ENCODE assay signal across 10 cellular contexts in genomic region chr12:123571343-123571813, GRCh38. TPM values are rescaled to one million over a fixed set of nuclear protein-coding genes. Genes with fewer than 3 reads are reported as not detected.
DNase-seq lines count a peak whose midpoint lies in the region; ATAC-seq, FAIRE-seq and TF ChIP-seq lines count a peak whose summit lies in the region.
"Had no signal": no experiment of that assay in that cellular context is flagged by ENCODE, and none has a peak within 500 bp of the region (broad histone marks: within the 10 kb centered on the region; RNA-seq: fewer than 3 reads in every experiment).

No MANE protein-coding gene starts in this region.

- TF ChIP-seq POLR2A in IMR-90 (IDR thresholded peaks at IDR 0.05; ENCODE audit: low read depth, low read length) (no peak), K562 (conservative IDR thresholded peaks at IDR 0.05) (no peak)

- DNase-seq in A172 (ENCODE audit: low spot score) (peak; percentile 27), IMR-90 (peak; percentile 72), K562 (ENCODE audit: extremely low read depth in 1 of 4, low spot score in 3 of 4) (peak; percentile 36 to 61 (median 44)), iris pigment epithelial cell (ENCODE audit: low read depth) (peak; percentile 83)
- DNase-seq: NK-92 treated with Interleukin-12 subunit alpha and Interleukin-12 subunit beta, amount 100 ng/mL, for 24 hours had no signal

- no peaks in the 10 kb centered on the region for H3K36me3 ChIP-seq in IMR-90 (ENCODE audit: control insufficient read depth, insufficient read depth, low read length)
- no peaks in the 10 kb centered on the region for H3K36me3 ChIP-seq in K562 (ENCODE audit: control insufficient read depth, insufficient read depth, low read length)

- TF ChIP-seq RAD21 in IMR-90 (IDR thresholded peaks at IDR 0.05; ENCODE audit: low read length) (no peak), K562 (CRISPR knock-in tag; conservative IDR thresholded peaks at IDR 0.05 in 1 of 2, IDR thresholded peaks at IDR 0.05 in 1 of 2) (no peak)

- H3K4ac ChIP-seq in IMR-90 (ENCODE audit: low read depth, low read length) = no peak overlapping the region

- dilution Hi-C loops in IMR-90 (cut with HindIII; ENCODE audit: low sequenced_read_pairs, unreplicated experiment) = no loop called here

- no peaks in the 10 kb centered on the region for H3K79me2 ChIP-seq in K562 (ENCODE audit: control insufficient read depth, insufficient read depth, low read length)

- H3K4me3 ChIP-seq in IMR-90 (ENCODE audit: insufficient read depth, low read depth, low read length) = no peak overlapping the region
- H3K4me3 ChIP-seq in K562 = no peak overlapping the region

- H3K27ac ChIP-seq in IMR-90 (ENCODE audit: insufficient read depth, low read length) (no peak overlapping the region), K562 (ENCODE audit: extremely low read depth, low read depth, low read length) (no peak overlapping the region)

- H3K9me3 ChIP-seq in IMR-90 (ENCODE audit: control insufficient read depth, insufficient read depth, low read length) (peaks cover 3% of the 10 kb centered on the region; the same call in 1 of the 2 replicates), K562 (replicated peaks; ENCODE audit: control insufficient read depth, insufficient read depth, low read depth, low read length) (no peaks in the 10 kb centered on the region)

- H4K8ac ChIP-seq in IMR-90 (ENCODE audit: low read depth in 2 of 2, low read length in 2 of 2) = peak overlapping the region in 1 of 2 experiments; percentile 53; a peak in 1 of 4 replicates

- no peak overlapping the region; the same call in 1 of the 2 replicates for H3K4me2 ChIP-seq in IMR-90 (ENCODE audit: low read depth, low read length)
- H3K4me2 ChIP-seq in K562 (ENCODE audit: insufficient read depth, low read length) = peak overlapping the region; percentile 51

- no peak overlapping the region for H3K14ac ChIP-seq in IMR-90 (replicated peaks; ENCODE audit: low read depth, low read length)

- no peak overlapping the region for H3K18ac ChIP-seq in IMR-90 (ENCODE audit: low read depth, low read length)

- H2BK120ac ChIP-seq in IMR-90 (ENCODE audit: low read depth, low read length) = no peak overlapping the region

- intact Hi-C loops in IMR-90 (cut with micrococcal nuclease) = no loop called here
- intact Hi-C loops in K562 (cut with micrococcal nuclease) = no loop called here

- peaks cover 0 to 3% of the 10 kb centered on the region in 2 experiments; a peak in 1 of 4 replicates for H3K79me1 ChIP-seq in IMR-90 (ENCODE audit: low read depth in 1 of 2, low read length in 2 of 2)

- in situ Hi-C loops in IMR-90 (cut with MboI; ENCODE audit: low sequenced_read_pairs) = no loop called here
- in situ Hi-C loops in K562 (cut with MboI) = no loop called here

- H2BK15ac ChIP-seq in IMR-90 (ENCODE audit: low read depth, low read length) = no peak overlapping the region

- no peak overlapping the region for H3K23ac ChIP-seq in IMR-90 (ENCODE audit: low read depth, low read length)

- CTCF ChIA-PET in IMR-90 (lab: Yijun Ruan, JAX) = no interaction called here
- CTCF ChIA-PET in K562 (lab: Yijun Ruan, JAX; ENCODE audit: low intra/inter-chr PET ratio) = no interaction called here

- peak; percentile 86 for FAIRE-seq in K562 (lab: Jason Lieb, UNC)
- FAIRE-seq: endometrium had no signal

- H3K56ac ChIP-seq in IMR-90 (ENCODE audit: extremely low read depth, insufficient read depth, low read length) = no peak overlapping the region

- ATAC-seq in IMR-90 (ENCODE audit: low read depth) (peak; percentile 91), K562 (peak; percentile 94), HG02970 (IDR thresholded peaks at IDR 0.05; ENCODE audit: low FRiP score, unreplicated experiment) (no peak), HG03175 (IDR thresholded peaks at IDR 0.05; ENCODE audit: unreplicated experiment) (no peak), GM21723 (IDR thresholded peaks at IDR 0.05; ENCODE audit: unreplicated experiment) (no peak), GM18517 (IDR thresholded peaks at IDR 0.05; ENCODE audit: unreplicated experiment) (no peak)

- H2BK5ac ChIP-seq in IMR-90 (ENCODE audit: low read depth, low read length, poor library complexity, severe bottlenecking) = no peak overlapping the region

- POLR2A ChIA-PET in IMR-90 (lab: Charles Lee; ENCODE audit: unreplicated experiment) (no interaction called here), K562 (lab: Yijun Ruan, JAX) (interaction anchor here (0.9 to 1.2 kb wide), 8 partner anchors 9 to 39 kb away, joined by 3 to 6 read pairs (median 4); no protein-coding TSS in a partner anchor)

- 80% methylated on average over 1 of the region's 4 CpGs; no CpG with 5 or more reads in 1 of the 2 experiments for WGBS in IMR-90 (ENCODE audit: extremely low coverage in 2 of 2, insufficient read length in 1 of 2), 2 experiments
- 18% methylated on average over 4 of the region's 4 CpGs for WGBS in K562 (ENCODE audit: insufficient coverage, low coverage, missing lambda C conversion rate)

- H4K91ac ChIP-seq in IMR-90 (ENCODE audit: insufficient read depth, low read depth, low read length) = no peak overlapping the region; the same call in 1 of the 2 replicates

- TF ChIP-seq CTCF in IMR-90 (conservative IDR thresholded peaks at IDR 0.05; ENCODE audit: low read depth, low read length) (no peak), K562 (IDR thresholded peaks at IDR 0.05 in 2 of 3, conservative IDR thresholded peaks at IDR 0.05 in 1 of 3; ENCODE audit: insufficient read depth in 2 of 3, low read depth in 1 of 3, low read length in 3 of 3) (no peak)

- H2AK9ac ChIP-seq in IMR-90 (replicated peaks; ENCODE audit: low read depth, low read length, poor library complexity) = no peak overlapping the region

- BruUV-seq in IMR-90 (replicated peaks; lab: Mats Ljungman, UMichigan) (no TSS peak), K562 (replicated peaks; lab: Mats Ljungman, UMichigan) (no TSS peak)

- no peak overlapping the region for H2AK5ac ChIP-seq in IMR-90 (ENCODE audit: low read depth, low read length)

- no peak overlapping the region for H2BK20ac ChIP-seq in IMR-90 (ENCODE audit: low read depth, low read length)

- H3K27me3 ChIP-seq in IMR-90 (ENCODE audit: control insufficient read depth, insufficient read depth, low read length) = 0 out of 2 replicates have a peak, but pooled peaks cover 3% of the 10 kb centered on the region
- no peaks in the 10 kb centered on the region for H3K27me3 ChIP-seq in K562 (ENCODE audit: control insufficient read depth in 2 of 2, insufficient read depth in 2 of 2, low read length in 2 of 2)

- H3K4me1 ChIP-seq in IMR-90 (ENCODE audit: control insufficient read depth, insufficient read depth, low read length) (no peaks in the 10 kb centered on the region), K562 (replicated peaks in 1 of 2; ENCODE audit: control insufficient read depth in 2 of 2, insufficient read depth in 2 of 2, low read length in 2 of 2) (peaks cover 0 to 3% of the 10 kb centered on the region in 2 experiments; a peak in 1 of 5 replicates)

- 0 out of 2 replicates have a peak, but pooled peaks cover 3% of the 10 kb centered on the region for H4K20me1 ChIP-seq in IMR-90 (ENCODE audit: insufficient read depth, low read length)
- no peaks in the 10 kb centered on the region for H4K20me1 ChIP-seq in K562 (replicated peaks; ENCODE audit: control insufficient read depth, insufficient read depth, low read length)

- TF ChIP-seq EP300 in K562 (IDR thresholded peaks at IDR 0.05; ENCODE audit: low read length) = no peak

- H4K5ac ChIP-seq in IMR-90 (ENCODE audit: low read depth, low read length) = no peak overlapping the region

- H3K9ac ChIP-seq in IMR-90 (ENCODE audit: low read depth, low read length) = no peak overlapping the region
- H3K9ac ChIP-seq in K562 (ENCODE audit: insufficient read depth in 1 of 2, low read depth in 2 of 2, low read length in 2 of 2) = no peak overlapping the region

- H2AFZ ChIP-seq in IMR-90 (replicated peaks; ENCODE audit: low read length, poor library complexity) (peak overlapping the region; percentile 86), K562 (ENCODE audit: low read depth, low read length) (peak overlapping the region; percentile 88)

- H3K9me1 ChIP-seq in IMR-90 (ENCODE audit: insufficient read depth, low read length) = no peaks in the 10 kb centered on the region; the same call in 1 of the 2 replicates
- no peaks in the 10 kb centered on the region for H3K9me1 ChIP-seq in K562 (ENCODE audit: control insufficient read depth, insufficient read depth, low read length)

RNA-seq across cellular contexts. Expression of gene TMED2, which starts 13.0 kb away (rescaled TPM):
- 235 and 272 TPM in 2 replicates for total RNA-seq in A172 (2014; rRNA removed; shearing (Covaris generic))
- total RNA-seq in IMR-90 (2012; rRNA removed) (318 and 504 TPM in 2 replicates), K562 (2014; rRNA removed) (121 and 146 TPM in 2 replicates), K562 (2014; rRNA removed; fragmentation: Illumina TruSeq; extraction: Trizol) (190 and 208 TPM in 2 replicates), K562 (2015; rRNA removed; fragmentation: Illumina TruSeq; extraction: Trizol) (192 and 207 TPM in 2 replicates), K562 (2021) (191 and 217 TPM in 2 replicates)
- polyA plus RNA-seq in IMR-90 (2012; rRNA removed) (132 and 154 TPM in 2 replicates), K562 (2011; rRNA removed) (158 and 206 TPM in 2 replicates), K562 (2014; fragmentation: Illumina TruSeq; extraction: Trizol) (168 and 192 TPM in 2 replicates), K562 (2014; fragmentation: Nextera tagmentation; extraction: Ambion mirVana) (100 to 1,000 TPM; 103 to 114 TPM), K562 (2014; rRNA removed) (142 and 146 TPM in 2 replicates)
- 315 and 395 TPM in 2 replicates for polyA plus RNA-seq in IMR-90 (2012; cell fraction: cytosol; rRNA removed)
- polyA plus RNA-seq in IMR-90 (2012; cell fraction: nucleus; rRNA removed; ENCODE audit: low replicate concordance) = 61.2 and 61.4 TPM in 2 replicates
- total RNA-seq in K562 (2011; cell fraction: chromatin; rRNA removed; ENCODE audit: low replicate concordance) = 108 and 173 TPM in 2 replicates
- total RNA-seq in K562 (2011; cell fraction: nucleolus; rRNA removed) = 129 and 135 TPM in 2 replicates
- total RNA-seq in K562 (2011; cell fraction: nucleoplasm; rRNA removed) = 257 and 377 TPM in 2 replicates
- polyA plus RNA-seq in K562 (2011; cell fraction: cytosol; rRNA removed) = 61.8 and 125 TPM in 2 replicates
- polyA plus RNA-seq in K562 (2011; cell fraction: nucleus; rRNA removed) = 29.3 and 49.1 TPM in 2 replicates
- polyA plus RNA-seq in K562 (2012) = 172 and 199 TPM in 2 replicates
- polyA minus RNA-seq in K562 (2011; rRNA and poly(A)+ RNA removed) = 190 and 210 TPM in 2 replicates
- 77.7 and 89.5 TPM in 2 replicates for polyA minus RNA-seq in K562 (2011; cell fraction: cytosol; rRNA and poly(A)+ RNA removed)
- polyA minus RNA-seq in K562 (2011; cell fraction: nucleus; rRNA and poly(A)+ RNA removed) = 19.1 and 43.2 TPM in 2 replicates

RNA-seq across cellular contexts. Expression of gene DDX55, which starts 30.5 kb away (rescaled TPM):
- total RNA-seq in A172 (2014; rRNA removed; shearing (Covaris generic)) = 25.9 and 30.5 TPM in 2 replicates
- 13.3 and 14.4 TPM in 2 replicates for total RNA-seq in IMR-90 (2012; rRNA removed)
- 15.0 and 18.7 TPM in 2 replicates for polyA plus RNA-seq in IMR-90 (2012; rRNA removed)
- 4.8 and 8.4 TPM in 2 replicates for polyA plus RNA-seq in IMR-90 (2012; cell fraction: cytosol; rRNA removed)
- polyA plus RNA-seq in IMR-90 (2012; cell fraction: nucleus; rRNA removed; ENCODE audit: low replicate concordance) = 53.0 and 64.1 TPM in 2 replicates
- total RNA-seq in K562 (2011; cell fraction: chromatin; rRNA removed; ENCODE audit: low replicate concordance) = 212 and 224 TPM in 2 replicates
- total RNA-seq in K562 (2011; cell fraction: nucleolus; rRNA removed) = 110 and 115 TPM in 2 replicates
- 141 and 168 TPM in 2 replicates for total RNA-seq in K562 (2011; cell fraction: nucleoplasm; rRNA removed)
- total RNA-seq in K562 (2014; rRNA removed) = 51.9 and 55.1 TPM in 2 replicates
- 59.6 and 61.6 TPM in 2 replicates for total RNA-seq in K562 (2014; rRNA removed; fragmentation: Illumina TruSeq; extraction: Trizol)
- total RNA-seq in K562 (2015; rRNA removed; fragmentation: Illumina TruSeq; extraction: Trizol) = 59.7 and 61.1 TPM in 2 replicates
- 48.6 and 50.1 TPM in 2 replicates for total RNA-seq in K562 (2021)
- 55.7 and 60.9 TPM in 2 replicates for polyA plus RNA-seq in K562 (2011; rRNA removed)
- polyA plus RNA-seq in K562 (2011; cell fraction: cytosol; rRNA removed) = 32.9 and 52.1 TPM in 2 replicates
- 138 and 154 TPM in 2 replicates for polyA plus RNA-seq in K562 (2011; cell fraction: nucleus; rRNA removed)
- 29.9 and 34.0 TPM in 2 replicates for polyA plus RNA-seq in K562 (2012)
- 54.5 and 62.3 TPM in 2 replicates for polyA plus RNA-seq in K562 (2014; fragmentation: Illumina TruSeq; extraction: Trizol)
- 10 to 100 TPM; 10.6 to 15.1 TPM for polyA plus RNA-seq in K562 (2014; fragmentation: Nextera tagmentation; extraction: Ambion mirVana)
- 71.0 and 82.4 TPM in 2 replicates for polyA plus RNA-seq in K562 (2014; rRNA removed)
- 56.9 and 67.2 TPM in 2 replicates for polyA minus RNA-seq in K562 (2011; rRNA and poly(A)+ RNA removed)
- polyA minus RNA-seq in K562 (2011; cell fraction: cytosol; rRNA and poly(A)+ RNA removed) = 24.0 and 39.0 TPM in 2 replicates
- polyA minus RNA-seq in K562 (2011; cell fraction: nucleus; rRNA and poly(A)+ RNA removed) = 53.0 and 68.0 TPM in 2 replicates

RNA-seq across cellular contexts. Expression of gene RILPL1, which starts 37.9 kb away (rescaled TPM):
- 9.3 and 16.1 TPM in 2 replicates for total RNA-seq in A172 (2014; rRNA removed; shearing (Covaris generic))
- total RNA-seq in IMR-90 (2012; rRNA removed) = 11.1 and 14.2 TPM in 2 replicates
- 19.8 and 24.5 TPM in 2 replicates for polyA plus RNA-seq in IMR-90 (2012; rRNA removed)
- polyA plus RNA-seq in IMR-90 (2012; cell fraction: cytosol; rRNA removed) = 15.2 and 17.4 TPM in 2 replicates
- polyA plus RNA-seq in IMR-90 (2012; cell fraction: nucleus; rRNA removed; ENCODE audit: low replicate concordance) = 28.5 and 34.7 TPM in 2 replicates
- 26.0 and 37.1 TPM in 2 replicates for total RNA-seq in K562 (2011; cell fraction: chromatin; rRNA removed; ENCODE audit: low replicate concordance)
- total RNA-seq in K562 (2011; cell fraction: nucleolus; rRNA removed) = 16.8 and 21.4 TPM in 2 replicates
- 23.3 and 34.0 TPM in 2 replicates for total RNA-seq in K562 (2011; cell fraction: nucleoplasm; rRNA removed)
- total RNA-seq in K562 (2014; rRNA removed) = 10.0 and 15.2 TPM in 2 replicates
- 2.2 and 3.8 TPM in 2 replicates for total RNA-seq in K562 (2014; rRNA removed; fragmentation: Illumina TruSeq; extraction: Trizol)
- total RNA-seq in K562 (2015; rRNA removed; fragmentation: Illumina TruSeq; extraction: Trizol) = 5.1 and 5.8 TPM in 2 replicates
- 10.6 and 12.1 TPM in 2 replicates for total RNA-seq in K562 (2021)
- polyA plus RNA-seq in K562 (2011; rRNA removed) = 8.6 and 11.7 TPM in 2 replicates
- 15.1 and 17.0 TPM in 2 replicates for polyA plus RNA-seq in K562 (2011; cell fraction: cytosol; rRNA removed)
- polyA plus RNA-seq in K562 (2011; cell fraction: nucleus; rRNA removed) = 16.2 and 23.6 TPM in 2 replicates
- polyA plus RNA-seq in K562 (2012) = 8.3 and 11.4 TPM in 2 replicates
- 7.8 and 8.8 TPM in 2 replicates for polyA plus RNA-seq in K562 (2014; fragmentation: Illumina TruSeq; extraction: Trizol)
- under 1 TPM; 0.25 to 0.36 TPM for polyA plus RNA-seq in K562 (2014; fragmentation: Nextera tagmentation; extraction: Ambion mirVana)
- polyA plus RNA-seq in K562 (2014; rRNA removed) = 9.4 and 9.6 TPM in 2 replicates
- 6.4 and 8.2 TPM in 2 replicates for polyA minus RNA-seq in K562 (2011; rRNA and poly(A)+ RNA removed)
- polyA minus RNA-seq in K562 (2011; cell fraction: cytosol; rRNA and poly(A)+ RNA removed) = 8.4 and 11.6 TPM in 2 replicates
- polyA minus RNA-seq in K562 (2011; cell fraction: nucleus; rRNA and poly(A)+ RNA removed) = 7.7 and 9.6 TPM in 2 replicates

Comparison
In these comparisons a context has a peak if more than half of its experiments do, and no peak if none do; other contexts are left out.
1. DNase-seq: peak in every context shown above with its lines; median percentile 83 in iris pigment epithelial cell; 72 in IMR-90; 44 in K562; 27 in A172.
2. ATAC-seq: peak in IMR-90 (single experiment) and K562 (single experiment); none in HG02970 (single experiment), HG03175 (single experiment), GM21723 (single experiment) and GM18517 (single experiment).